21 cellular contexts compared by ENCODE assay signal in the genomic region with DNA sequence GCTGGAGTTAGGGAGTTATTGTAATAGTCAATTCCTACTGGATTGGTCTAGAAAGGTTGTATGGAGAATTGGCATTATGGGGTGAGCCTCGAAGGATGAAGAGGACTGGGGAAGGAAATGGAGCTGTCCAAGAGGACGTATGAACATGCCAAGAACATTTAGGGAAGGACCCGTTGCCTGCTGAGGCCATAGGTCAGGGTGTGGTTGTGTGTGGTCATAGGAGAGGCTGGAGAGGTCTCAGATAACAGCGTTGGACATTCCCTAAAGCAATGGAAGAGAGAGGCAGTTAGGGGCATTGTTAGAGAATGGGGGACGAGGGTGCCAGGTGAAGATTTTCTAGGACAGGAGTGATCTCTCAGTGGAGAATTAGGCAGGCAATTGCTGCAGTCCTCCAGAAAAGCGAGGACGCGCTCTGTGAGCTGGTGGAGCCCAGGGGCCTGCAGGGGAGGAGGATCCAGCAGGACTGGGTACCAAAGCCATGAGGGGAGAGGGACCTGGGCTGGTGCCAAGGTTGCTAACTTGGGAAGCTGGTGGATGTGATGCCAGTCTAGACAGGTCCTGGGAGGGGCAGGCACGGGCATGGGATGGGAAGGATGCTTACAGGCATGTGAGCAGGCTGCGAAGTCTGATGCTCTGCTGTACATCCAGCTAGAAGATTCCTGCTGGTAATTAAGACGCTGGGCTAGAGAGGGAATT. TPM values are rescaled to one million over a fixed set of nuclear protein-coding genes. Genes with fewer than 3 reads are reported as not detected.
A peak's percentile ranks its signal among the peaks of the same experiment; 100 is the strongest.
DNase-seq lines count a peak whose midpoint lies in the region; ATAC-seq and TF ChIP-seq lines count a peak whose summit lies in the region.
"Had no signal": no experiment of that assay in that cellular context is flagged by ENCODE, and none has a peak within 500 bp of the region (broad histone marks: within the 10 kb centered on the region; RNA-seq: fewer than 3 reads in every experiment).

No MANE protein-coding gene starts in this region.

- CTCF ChIA-PET in RWPE1 (lab: Yijun Ruan, JAX), result interaction anchor here (0.6 to 0.9 kb wide), 2 partner anchors 84 to 1788 kb away, joined by 3 to 5 read pairs; no protein-coding TSS in a partner anchor

- H3K27ac ChIP-seq in RWPE1, result peak overlapping the region; percentile 22; the same call in 1 of the 2 replicates
- H3K27ac ChIP-seq: HL-60, upper lobe of left lung had no signal

- no peak overlapping the region for H3K4me3 ChIP-seq in epithelial cell of esophagus (ENCODE audit: low read length)
- H3K4me3 ChIP-seq: mucosa of descending colon, pancreas, smooth muscle cell, upper lobe of left lung had no signal

- H3K27me3 Mint-ChIP-seq in osteocyte (ENCODE audit: unreplicated experiment), result no peaks in the 10 kb centered on the region

- POLR2A ChIA-PET in RWPE1 (lab: Yijun Ruan, JAX; ENCODE audit: low non-redundant PET), result no interaction called here

- ATAC-seq in GM21723 (IDR thresholded peaks at IDR 0.05; ENCODE audit: unreplicated experiment), result no peak
- no peak for ATAC-seq in GM18870 (IDR thresholded peaks at IDR 0.05; ENCODE audit: unreplicated experiment)
- no peak for ATAC-seq in HG02885 (IDR thresholded peaks at IDR 0.05; ENCODE audit: poor library complexity, unreplicated experiment)

- no peaks in the 10 kb centered on the region for H3K4me1 Mint-ChIP-seq in osteocyte (ENCODE audit: unreplicated experiment)

- TF ChIP-seq CTCF in RWPE1 (conservative IDR thresholded peaks at IDR 0.05; ENCODE audit: low read depth) (no peak), epithelial cell of esophagus (IDR thresholded peaks at IDR 0.05; ENCODE audit: insufficient read depth, low read depth, low read length, missing control alignments) (no peak), osteocyte (IDR thresholded peaks at IDR 0.05) (no peak)

- no peak overlapping the region for H3K27ac Mint-ChIP-seq in osteocyte (ENCODE audit: unreplicated experiment)
- H3K27ac Mint-ChIP-seq: WTC11 had no signal

- no peaks in the 10 kb centered on the region for H3K36me3 Mint-ChIP-seq in osteocyte (ENCODE audit: unreplicated experiment)
- H3K36me3 Mint-ChIP-seq: WTC11 had no signal

- no peaks in the 10 kb centered on the region for H3K9me3 Mint-ChIP-seq in osteocyte (ENCODE audit: unreplicated experiment)
- H3K9me3 Mint-ChIP-seq: WTC11 had no signal

- DNase-seq in NCI-H1105 treated with DMSO at 0.1 percent for 48 hours (lab: John Stamatoyannopoulos, UW), result peak; percentile 2
- DNase-seq in NCI-H1105 (lab: John Stamatoyannopoulos, UW), result no peak
- peak; percentile 57 for DNase-seq in RWPE1 (ENCODE audit: low spot score)
- peak; percentile 89 for DNase-seq in epithelial cell of esophagus (ENCODE audit: low read depth)
- DNase-seq in osteocyte (ENCODE audit: extremely low spot score, unreplicated experiment), result peak; percentile 73
- DNase-seq: activated gamma-delta T cell treated with Interleukin-2 at 50 U/mL for 16 hours, C1 segment of cervical spinal cord, EL, KBM-7, NCI-H1092 treated with DMSO at 0.1 percent for 48 hours, SHP77, upper lobe of left lung had no signal

- no peak overlapping the region for H3K4me3 Mint-ChIP-seq in osteocyte (ENCODE audit: unreplicated experiment)
- H3K4me3 Mint-ChIP-seq: WTC11 had no signal

RNA-seq across cellular contexts. Expression of a gene that starts 9.4 kb away (rescaled TPM):
- total RNA-seq in osteocyte, result 6.3 and 8.9 TPM in 2 replicates

RNA-seq across cellular contexts. Expression of a gene that starts 37.0 kb away (rescaled TPM):
- not detected in 2 replicates for total RNA-seq in osteocyte
- total RNA-seq: dermis microvascular lymphatic vessel endothelial cell, WTC11 had no signal
